13 cellular contexts compared by ENCODE assay signal in the genomic region with DNA sequence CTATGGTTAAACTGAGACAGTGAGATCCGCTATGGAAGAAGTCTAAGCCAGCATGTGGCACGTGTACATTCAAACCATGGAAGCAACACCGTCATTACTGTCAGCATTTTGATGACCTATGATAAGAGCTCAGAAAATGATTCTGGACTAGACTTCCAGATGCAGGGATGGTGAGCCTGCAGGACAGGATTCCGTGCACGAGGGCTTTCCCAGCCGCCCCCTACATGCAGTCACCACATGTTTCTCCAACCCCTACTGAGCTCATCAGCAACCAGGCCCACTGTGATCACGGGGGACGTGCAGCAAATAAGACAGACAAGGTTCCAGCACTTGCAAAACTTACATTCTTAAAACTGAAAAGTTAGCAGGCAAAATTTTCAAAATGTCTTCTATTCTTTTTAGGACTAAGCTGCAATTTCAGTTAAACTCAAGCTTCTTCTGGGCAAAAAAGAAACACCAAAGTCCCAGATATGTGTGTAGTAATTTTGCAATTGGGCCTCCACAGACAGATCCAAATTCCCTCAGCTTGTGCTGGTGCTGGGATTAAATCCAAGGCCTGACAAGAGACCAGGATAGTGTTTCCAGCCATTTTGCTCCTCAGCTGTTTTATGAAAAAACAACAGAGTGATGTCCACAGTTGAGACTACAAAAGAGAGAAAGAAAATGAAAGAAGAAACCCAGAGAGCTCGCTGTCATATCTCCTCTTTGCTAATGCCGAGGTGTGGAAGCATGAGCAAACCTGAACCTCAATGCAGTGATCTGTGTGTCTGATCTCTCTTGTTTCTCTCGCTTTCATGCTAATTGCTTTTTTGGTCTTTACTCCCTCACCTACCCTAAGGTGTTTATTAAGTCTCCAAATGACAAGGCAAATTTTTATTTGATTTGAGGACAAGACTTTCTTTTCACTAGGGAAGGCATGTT.
DNase-seq lines count a peak whose midpoint lies in the region; FAIRE-seq and TF ChIP-seq lines count a peak whose summit lies in the region.
"Had no signal": no experiment of that assay in that cellular context is flagged by ENCODE, and none has a peak within 500 bp of the region (broad histone marks: within the 10 kb centered on the region; RNA-seq: fewer than 3 reads in every experiment).

No MANE protein-coding gene starts in this region.

- H3K36me3 ChIP-seq in astrocyte (ENCODE audit: insufficient read depth, low read length) (peaks cover 77% of the 10 kb centered on the region), stomach (peaks cover 0 to 25% (median 10%) of the 10 kb centered on the region in 4 donors)

- TF ChIP-seq CTCF in GM13976 (IDR thresholded peaks at IDR 0.05; ENCODE audit: borderline replicate concordance, control extremely low read depth, extremely low read depth, insufficient read depth, missing control alignments) (no peak), astrocyte (IDR thresholded peaks at IDR 0.05; ENCODE audit: insufficient read depth, low read depth, low read length) (no peak), stomach (IDR thresholded peaks at IDR 0.05) (no peak)

- TF ChIP-seq EP300 in stomach (IDR thresholded peaks at IDR 0.05), result no peak

- no peaks in the 10 kb centered on the region for H3K9me3 Mint-ChIP-seq in astrocyte (ENCODE audit: unreplicated experiment)

- peak; percentile 33 for DNase-seq in GM13976 (ENCODE audit: low spot score)
- no peak for DNase-seq in astrocyte (ENCODE audit: low read depth)
- peak; percentile 5 for DNase-seq in islet precursor cell
- no peak for DNase-seq in stomach
- no peak for DNase-seq in GM19238 (ENCODE audit: insufficient read length, low spot score)
- no peak for DNase-seq in HUDEP-2 (lab: John Stamatoyannopoulos, UW; ENCODE audit: unreplicated experiment in 76 of 76)
- no peak for DNase-seq in DMS 273 treated with DMSO at 0.1 percent for 48 hours (lab: John Stamatoyannopoulos, UW)
- DNase-seq in NCI-H2171 treated with DMSO at 0.1 percent for 48 hours (lab: John Stamatoyannopoulos, UW), result no peak
- DNase-seq: hippocampal formation, NCI-H2171, WERI-Rb-1 had no signal

- peak overlapping the region; percentile 18 for H3K27ac ChIP-seq in astrocyte (ENCODE audit: low read depth, low read length)
- peak overlapping the region in 4 of 5 donors; percentile 78 to 89 (median 82) for H3K27ac ChIP-seq in stomach
- H3K27ac ChIP-seq: neutrophil, WERI-Rb-1 had no signal

- in situ Hi-C loops in GM13976 (cut with MboI; ENCODE audit: low sequenced_read_pairs, unreplicated experiment), result no loop called here

- peak overlapping the region; percentile 40 for H3K9ac ChIP-seq in astrocyte (ENCODE audit: low read length)

- H3K4me1 Mint-ChIP-seq in astrocyte (ENCODE audit: low read depth, unreplicated experiment), result peaks cover 44% of the 10 kb centered on the region
- H3K4me1 Mint-ChIP-seq: CD14-positive monocyte had no signal

- 69 to 78% (median 77%) methylated on average over 11 of the region's 11 CpGs for WGBS in stomach, 5 donors

- TF ChIP-seq POLR2A in stomach (IDR thresholded peaks at IDR 0.05), result no peak

- no peak overlapping the region for H2AFZ ChIP-seq in astrocyte (ENCODE audit: low read depth, low read length)

- peak overlapping the region; percentile 65 for H3K27ac Mint-ChIP-seq in astrocyte (ENCODE audit: unreplicated experiment)

- H4K20me1 ChIP-seq in astrocyte (ENCODE audit: insufficient read depth, low read length), result peaks cover 15% of the 10 kb centered on the region

- H3K4me2 ChIP-seq in astrocyte (ENCODE audit: low read length), result peak overlapping the region; percentile 1

- intact Hi-C loops in stomach (cut with DNase I; ENCODE audit: low total_unique reads), result no loop called here

- H3K4me3 ChIP-seq in astrocyte (ENCODE audit: insufficient read depth, low read depth, low read length) (no peak overlapping the region), stomach (no peak overlapping the region)

- no peak overlapping the region for H3K4me3 Mint-ChIP-seq in astrocyte (ENCODE audit: unreplicated experiment)
- H3K4me3 Mint-ChIP-seq: CD14-positive monocyte had no signal

- H3K79me2 ChIP-seq in astrocyte (ENCODE audit: insufficient read depth, low read length), result peaks cover 87% of the 10 kb centered on the region

- FAIRE-seq in astrocyte (lab: Jason Lieb, UNC), result no peak

- H3K27me3 ChIP-seq in astrocyte (ENCODE audit: insufficient read depth, low read length) (no peaks in the 10 kb centered on the region), stomach (no peaks in the 10 kb centered on the region)
- H3K27me3 ChIP-seq: neutrophil had no signal

- H3K27me3 Mint-ChIP-seq in astrocyte (ENCODE audit: low read depth, unreplicated experiment), result no peaks in the 10 kb centered on the region

- H3K4me1 ChIP-seq in astrocyte (ENCODE audit: insufficient read depth, low read length) (peaks cover 38% of the 10 kb centered on the region), stomach (peaks cover 10 to 61% (median 39%) of the 10 kb centered on the region in 4 donors)

- no peaks in the 10 kb centered on the region for H3K9me3 ChIP-seq in astrocyte (ENCODE audit: insufficient read depth, low read depth, low read length)
- no peaks in the 10 kb centered on the region for H3K9me3 ChIP-seq in stomach
- H3K9me3 ChIP-seq: neutrophil had no signal

- H3K36me3 Mint-ChIP-seq in astrocyte (ENCODE audit: low read depth, unreplicated experiment), result peaks cover 47% of the 10 kb centered on the region

Comparison
In these comparisons a context has a peak if more than half of its experiments do, and no peak if none do; other contexts are left out.
1. DNase-seq: peak in GM13976 (single experiment) and islet precursor cell (single experiment); none in astrocyte (single experiment), stomach (single experiment), GM19238 (single experiment), HUDEP-2 (0 of 76), DMS 273 treated with DMSO at 0.1 percent for 48 hours (single experiment) and NCI-H2171 treated with DMSO at 0.1 percent for 48 hours (single experiment).